1 cellular context compared by ENCODE assay signal in the genomic region with DNA sequence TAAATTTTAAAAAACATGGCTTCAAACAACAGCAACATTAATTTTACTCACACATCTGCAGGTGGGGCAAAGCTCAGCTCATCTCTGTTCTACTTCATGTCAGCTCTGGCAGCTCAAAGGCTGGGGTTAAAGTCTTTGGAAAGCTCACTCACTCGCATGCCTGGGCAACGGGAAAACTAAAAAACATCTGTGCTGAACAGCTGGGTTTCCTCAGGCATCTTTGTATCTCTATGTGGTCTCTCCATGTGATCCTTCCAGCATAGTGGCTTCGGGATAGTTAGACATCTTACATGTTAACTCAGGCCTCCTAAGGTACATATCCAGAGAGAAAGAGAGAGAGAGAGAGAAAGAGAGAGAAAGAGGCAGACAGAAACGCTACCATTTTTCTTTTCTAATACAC.
TF ChIP-seq lines count a peak whose summit lies in the region.

No MANE protein-coding gene starts in this region.

TF ChIP-seq in IMR-90, 13 proteins besides CTCF, POLR2A, EP300 and RAD21 (continued from another document):
- TF ChIP-seq, protein P1, sequence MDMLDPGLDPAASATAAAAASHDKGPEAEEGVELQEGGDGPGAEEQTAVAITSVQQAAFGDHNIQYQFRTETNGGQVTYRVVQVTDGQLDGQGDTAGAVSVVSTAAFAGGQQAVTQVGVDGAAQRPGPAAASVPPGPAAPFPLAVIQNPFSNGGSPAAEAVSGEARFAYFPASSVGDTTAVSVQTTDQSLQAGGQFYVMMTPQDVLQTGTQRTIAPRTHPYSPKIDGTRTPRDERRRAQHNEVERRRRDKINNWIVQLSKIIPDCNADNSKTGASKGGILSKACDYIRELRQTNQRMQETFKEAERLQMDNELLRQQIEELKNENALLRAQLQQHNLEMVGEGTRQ (IDR thresholded peaks at IDR 0.05; ENCODE audit: low read depth, low read length): no peak
- no peak for TF ChIP-seq FOS (IDR thresholded peaks at IDR 0.05; ENCODE audit: low read depth, low read length)
- TF ChIP-seq RCOR1 (IDR thresholded peaks at IDR 0.05; ENCODE audit: insufficient replicate concordance, low read length): no peak
- no peak for TF ChIP-seq SMC3 (IDR thresholded peaks at IDR 0.05; ENCODE audit: low read depth, low read length)
- no peak for TF ChIP-seq MXI1 (IDR thresholded peaks at IDR 0.05; ENCODE audit: borderline replicate concordance, low read depth, low read length)
- TF ChIP-seq NFE2L2 (IDR thresholded peaks at IDR 0.05; ENCODE audit: low read depth, low read length): no peak
- TF ChIP-seq CHD1 (IDR thresholded peaks at IDR 0.05; ENCODE audit: low read depth, low read length): no peak
- TF ChIP-seq MAFK (IDR thresholded peaks at IDR 0.05; ENCODE audit: low read depth, low read length): no peak
- TF ChIP-seq RFX5 (IDR thresholded peaks at IDR 0.05; ENCODE audit: low read depth, low read length): no peak
- no peak for TF ChIP-seq CEBPB (IDR thresholded peaks at IDR 0.05; ENCODE audit: low read depth, low read length)
- TF ChIP-seq MAZ (IDR thresholded peaks at IDR 0.05; ENCODE audit: borderline replicate concordance, low read depth, low read length): no peak
